Comparison of ENCODE assay signal across 16 cellular contexts in genomic region chr19:34215006-34215665, GRCh38.
"Had no signal": no experiment of that assay in that cellular context is flagged by ENCODE, and none has a peak within 500 bp of the region (broad histone marks: within the 10 kb centered on the region; RNA-seq: fewer than 3 reads in every experiment).

No MANE protein-coding gene starts in this region.

- H3K27me3 Mint-ChIP-seq: activated B cell treated with CpG ODN at 0.5 μM for 24 hours; effector memory CD8-positive, alpha-beta T cell had no signal

- H3K4me3 ChIP-seq: lower lobe of right lung, ovary, sigmoid colon, spleen, thoracic aorta, upper lobe of right lung had no signal

- H3K27ac Mint-ChIP-seq: activated B cell treated with CpG ODN at 0.5 μM for 24 hours; activated T-helper 2 cell treated with anti-CD3 and anti-CD28 coated beads, Interferon-gamma antibody, Interleukin-2, Interleukin-4, amounts not matched to agents 10 μg/mL and 5 μg/mL and 100 μg/mL, durations not matched to agents 14 hours and 24 hours and 36 hours had no signal

- DNase-seq: activated B cell treated with CpG ODN at 0.5 μM for 24 hours; activated CD4-positive, alpha-beta T cell treated with anti-CD3 and anti-CD28 coated beads for 48 hours; activated CD8-positive, alpha-beta memory T cell treated with anti-CD3 and anti-CD28 coated beads for 24 hours; dermis blood vessel endothelial cell; effector memory CD8-positive, alpha-beta T cell; foreskin keratinocyte; left cardiac atrium; lower lobe of right lung; ovary; sigmoid colon; spleen; upper lobe of right lung had no signal

- H3K9me3 Mint-ChIP-seq: activated B cell treated with CpG ODN at 0.5 μM for 24 hours; activated T-helper 2 cell treated with anti-CD3 and anti-CD28 coated beads, Interferon-gamma antibody, Interleukin-2, Interleukin-4, amounts not matched to agents 10 μg/mL and 5 μg/mL and 100 μg/mL, durations not matched to agents 14 hours and 24 hours and 36 hours; effector memory CD8-positive, alpha-beta T cell had no signal

- H3K9me3 ChIP-seq: lower lobe of right lung, ovary, sigmoid colon, spleen, thoracic aorta, upper lobe of right lung had no signal

- H3K27ac ChIP-seq: foreskin keratinocyte, lower lobe of right lung, ovary, sigmoid colon, spleen, thoracic aorta, upper lobe of right lung had no signal

- H3K4me3 Mint-ChIP-seq: activated B cell treated with CpG ODN at 0.5 μM for 24 hours; effector memory CD8-positive, alpha-beta T cell had no signal

- H3K4me1 ChIP-seq: foreskin keratinocyte had no signal

- ATAC-seq: effector memory CD8-positive, alpha-beta T cell; foreskin keratinocyte; left cardiac atrium; lower lobe of right lung; upper lobe of right lung had no signal

- FAIRE-seq: astrocyte, bronchial epithelial cell had no signal

- H3K27me3 ChIP-seq: foreskin keratinocyte, ovary, sigmoid colon, spleen, upper lobe of right lung had no signal

- H3K36me3 ChIP-seq: ovary had no signal
